1 cellular context compared by ENCODE assay signal in the genomic region with DNA sequence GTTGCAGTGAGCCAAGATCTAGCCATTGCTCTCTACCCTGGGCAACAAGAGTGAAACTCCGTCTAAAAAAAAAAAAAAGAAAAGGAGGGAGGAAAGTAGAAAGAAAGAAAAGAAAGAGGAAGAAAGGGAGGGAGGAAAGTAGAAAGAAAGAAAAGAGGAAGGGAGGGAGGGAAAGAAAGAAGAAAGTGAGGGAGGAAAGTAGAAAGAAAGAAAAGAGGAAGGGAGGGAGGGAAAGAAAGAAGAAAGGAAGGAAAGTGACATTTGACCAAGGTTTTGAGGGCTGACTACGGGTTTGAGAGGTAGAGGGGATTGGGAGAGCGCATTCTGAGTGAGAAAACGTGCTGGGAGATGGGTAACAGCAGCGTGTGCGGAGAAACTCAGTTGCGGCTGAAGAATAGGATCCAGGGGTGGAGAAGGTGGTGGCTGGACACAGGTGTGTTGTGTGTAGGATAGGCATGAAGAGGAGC.
TF ChIP-seq lines count a peak whose summit lies in the region.

No MANE protein-coding gene starts in this region.

TF ChIP-seq in H1, 55 proteins besides CTCF, POLR2A, EP300 and RAD21 (continued from another document):
- TF ChIP-seq BRCA1 (IDR thresholded peaks at IDR 0.05; ENCODE audit: low read depth, low read length) = no peak
- TF ChIP-seq SAP30 (IDR thresholded peaks at IDR 0.05; ENCODE audit: insufficient read depth, insufficient replicate concordance, low read length) = no peak
